25 cellular contexts compared by ENCODE assay signal in the genomic region with DNA sequence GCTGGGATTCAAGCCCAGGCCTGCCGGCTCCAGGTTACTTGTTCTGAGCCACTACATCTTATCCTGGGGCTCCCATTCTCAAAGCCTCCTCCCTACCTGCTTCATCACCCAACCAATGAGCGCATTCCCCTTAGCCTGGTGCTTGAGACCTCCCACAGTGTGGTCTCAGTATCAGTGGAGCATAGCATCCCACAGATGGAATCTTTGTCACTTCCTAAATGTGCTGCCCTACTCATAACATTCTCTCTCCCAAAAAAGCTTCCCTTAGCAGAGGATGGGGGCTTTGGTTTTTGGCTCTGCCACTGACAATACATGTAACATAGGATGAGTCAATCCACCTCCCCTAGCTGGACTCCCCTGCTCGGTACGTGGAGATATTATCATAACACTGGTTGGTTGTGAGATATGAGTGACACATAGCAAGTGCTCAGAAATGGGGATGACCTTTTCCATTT. TPM values are rescaled to one million over a fixed set of nuclear protein-coding genes. Genes with fewer than 3 reads are reported as not detected.
DNase-seq lines count a peak whose midpoint lies in the region; ATAC-seq and TF ChIP-seq lines count a peak whose summit lies in the region.
"Had no signal": no experiment of that assay in that cellular context is flagged by ENCODE, and none has a peak within 500 bp of the region (broad histone marks: within the 10 kb centered on the region; RNA-seq: fewer than 3 reads in every experiment).

No MANE protein-coding gene starts in this region.

- BruUV-seq in mammary epithelial cell (replicated peaks; lab: Mats Ljungman, UMichigan), result no TSS peak

- peak overlapping the region; percentile 51 for H3K4me2 ChIP-seq in mammary epithelial cell (ENCODE audit: insufficient read depth, low read depth, low read length)
- H3K4me2 ChIP-seq in osteoblast (ENCODE audit: insufficient read depth, low read length), result no peak overlapping the region
- H3K4me2 ChIP-seq: BLaER1 treated with 17β-estradiol and CSF1 and Interleukin-3, amounts not matched to agents 10 nM and 100 nM; KMS-11 had no signal

- no peaks in the 10 kb centered on the region for H3K36me3 Mint-ChIP-seq in activated CD8-positive, alpha-beta memory T cell treated with anti-CD3 and anti-CD28 coated beads, Interleukin-2, amount 10 ng/mL, durations not matched to agents 7 days and 5 days
- H3K36me3 Mint-ChIP-seq: memory B cell; stimulated activated naive B cell treated with anti-CD40 and anti-IgM and Interleukin-4, amounts not matched to agents 10 μg/mL and 1 μg/mL and 100 μg/mL, for 72 hours had no signal

- no peak overlapping the region for H3K4me3 Mint-ChIP-seq in activated CD8-positive, alpha-beta memory T cell treated with anti-CD3 and anti-CD28 coated beads, Interleukin-2, amount 10 ng/mL, durations not matched to agents 7 days and 5 days
- H3K4me3 Mint-ChIP-seq: activated B cell treated with CpG ODN at 0.5 μM for 24 hours; memory B cell; stimulated activated naive B cell treated with anti-CD40 and anti-IgM and Interleukin-4, amounts not matched to agents 10 μg/mL and 1 μg/mL and 100 μg/mL, for 72 hours; T-helper 2 cell treated with Interferon-gamma antibody and Interleukin-4, amounts not matched to agents 5 μg/mL and 100 μg/mL, for 36 hours had no signal

- H3K9ac ChIP-seq in mammary epithelial cell (ENCODE audit: insufficient read depth, low read length), result no peak overlapping the region
- H3K9ac ChIP-seq: BLaER1 treated with 17β-estradiol and CSF1 and Interleukin-3, amounts not matched to agents 10 nM and 100 nM; KMS-11 had no signal

- no peaks in the 10 kb centered on the region for H4K20me1 ChIP-seq in mammary epithelial cell (ENCODE audit: insufficient read depth, low read length)
- peaks cover 87% of the 10 kb centered on the region for H4K20me1 ChIP-seq in osteoblast (ENCODE audit: insufficient read depth, low read length)

- no peaks in the 10 kb centered on the region for H3K9me3 Mint-ChIP-seq in activated CD8-positive, alpha-beta memory T cell treated with anti-CD3 and anti-CD28 coated beads, Interleukin-2, amount 10 ng/mL, durations not matched to agents 7 days and 5 days (ENCODE audit: low read depth)
- H3K9me3 Mint-ChIP-seq: activated B cell treated with CpG ODN at 0.5 μM for 24 hours; memory B cell; stimulated activated naive B cell treated with anti-CD40 and anti-IgM and Interleukin-4, amounts not matched to agents 10 μg/mL and 1 μg/mL and 100 μg/mL, for 72 hours; T-helper 2 cell treated with Interferon-gamma antibody and Interleukin-4, amounts not matched to agents 5 μg/mL and 100 μg/mL, for 36 hours had no signal

- no peak overlapping the region for H3K27ac Mint-ChIP-seq in activated CD8-positive, alpha-beta memory T cell treated with anti-CD3 and anti-CD28 coated beads, Interleukin-2, amount 10 ng/mL, durations not matched to agents 7 days and 5 days
- H3K27ac Mint-ChIP-seq: activated B cell treated with CpG ODN at 0.5 μM for 24 hours; memory B cell; stimulated activated naive B cell treated with anti-CD40 and anti-IgM and Interleukin-4, amounts not matched to agents 10 μg/mL and 1 μg/mL and 100 μg/mL, for 72 hours; T-helper 2 cell treated with Interferon-gamma antibody and Interleukin-4, amounts not matched to agents 5 μg/mL and 100 μg/mL, for 36 hours had no signal

- H3K27me3 ChIP-seq in mammary epithelial cell (ENCODE audit: insufficient read depth, low read length), result no peaks in the 10 kb centered on the region
- no peaks in the 10 kb centered on the region for H3K27me3 ChIP-seq in osteoblast (ENCODE audit: insufficient read depth, low read length)
- no peaks in the 10 kb centered on the region for H3K27me3 ChIP-seq in WERI-Rb-1 (ENCODE audit: insufficient read depth, low read depth, severe bottlenecking)

- peaks cover 2% of the 10 kb centered on the region for H3K36me3 ChIP-seq in mammary epithelial cell (ENCODE audit: insufficient read depth, low read length)
- peaks cover 14% of the 10 kb centered on the region for H3K36me3 ChIP-seq in osteoblast (ENCODE audit: insufficient read depth, low read length)
- H3K36me3 ChIP-seq in WERI-Rb-1, result no peaks in the 10 kb centered on the region; the same call in none of the 2 replicates
- H3K36me3 ChIP-seq: BLaER1 treated with 17β-estradiol and CSF1 and Interleukin-3, amounts not matched to agents 10 nM and 100 nM had no signal

- H3K9me3 ChIP-seq in mammary epithelial cell (replicated peaks; ENCODE audit: insufficient read depth, low read length) (no peaks in the 10 kb centered on the region), osteoblast (ENCODE audit: low read depth, low read length) (no peaks in the 10 kb centered on the region), WERI-Rb-1 (ENCODE audit: severe bottlenecking) (no peaks in the 10 kb centered on the region)
- H3K9me3 ChIP-seq: BLaER1 treated with 17β-estradiol and CSF1 and Interleukin-3, amounts not matched to agents 10 nM and 100 nM had no signal

- CTCF ChIA-PET in mammary epithelial cell (lab: Charles Lee; ENCODE audit: low non-redundant PET), result no interaction called here
- CTCF ChIA-PET in activated CD8-positive, alpha-beta memory T cell treated with anti-CD3 and anti-CD28 coated beads, Interleukin-2, amount 10 ng/mL, durations not matched to agents 7 days and 5 days (lab: Charles Lee), result no interaction called here

- 61% methylated on average over 4 of the region's 4 CpGs for WGBS in mammary epithelial cell (ENCODE audit: low coverage, missing lambda C conversion rate)

- H3K4me3 ChIP-seq in mammary epithelial cell (replicated peaks in 1 of 3; ENCODE audit: insufficient read depth in 1 of 3, low read depth in 2 of 3, low read length in 3 of 3) (no peak overlapping the region), osteoblast (ENCODE audit: insufficient read depth, low read length) (no peak overlapping the region), WERI-Rb-1 (ENCODE audit: low read depth, low read length) (no peak overlapping the region)
- H3K4me3 ChIP-seq: BLaER1 treated with 17β-estradiol and CSF1 and Interleukin-3, amounts not matched to agents 10 nM and 100 nM had no signal

- H3K4me1 Mint-ChIP-seq in activated CD8-positive, alpha-beta memory T cell treated with anti-CD3 and anti-CD28 coated beads, Interleukin-2, amount 10 ng/mL, durations not matched to agents 7 days and 5 days, result no peaks in the 10 kb centered on the region
- H3K4me1 Mint-ChIP-seq: activated B cell treated with CpG ODN at 0.5 μM for 24 hours; memory B cell; stimulated activated naive B cell treated with anti-CD40 and anti-IgM and Interleukin-4, amounts not matched to agents 10 μg/mL and 1 μg/mL and 100 μg/mL, for 72 hours had no signal

- peak; percentile 51 for DNase-seq in EH (ENCODE audit: low read depth)
- peak; percentile 58 for DNase-seq in M059J (ENCODE audit: low read depth)
- no peak for DNase-seq in mammary epithelial cell
- DNase-seq in osteoblast (ENCODE audit: insufficient read length, low spot score, missing footprints), result no peak
- DNase-seq in WERI-Rb-1, result no peak
- DNase-seq in NCI-H1417 (lab: John Stamatoyannopoulos, UW), result no peak
- DNase-seq in activated CD8-positive, alpha-beta memory T cell treated with anti-CD3 and anti-CD28 coated beads, Interleukin-2, amount 10 ng/mL, durations not matched to agents 7 days and 5 days, result no peak
- DNase-seq: activated B cell treated with CpG ODN at 0.5 μM for 24 hours; activated CD8-positive, alpha-beta memory T cell treated with anti-CD3 and anti-CD28 coated beads, Interleukin-2, amount 50 U/mL, for 4 hours; activated naive CD4-positive, alpha-beta T cell treated with anti-CD3 and anti-CD28 coated beads, Interleukin-2, amount 50 U/mL, for 16 hours; caudate nucleus; dermis blood vessel endothelial cell; DND-41; MV-4-11; NCI-H187; NCI-H69; nucleus accumbens; retina; stimulated activated CD4-positive, alpha-beta T cell treated with anti-CD3 and anti-CD28 coated beads, Interleukin-4, amount 100 ng/mL, for 1 hour; stimulated activated naive B cell treated with anti-CD40 and anti-IgM and Interleukin-4, amounts not matched to agents 10 μg/mL and 1 μg/mL and 100 μg/mL, for 72 hours had no signal

- TF ChIP-seq CTCF in mammary epithelial cell (conservative IDR thresholded peaks at IDR 0.05 in 1 of 2, IDR thresholded peaks at IDR 0.05 in 1 of 2; ENCODE audit: extremely low read depth in 1 of 2, insufficient read depth in 1 of 2, low read depth in 1 of 2, low read length in 2 of 2) (no peak), osteoblast (IDR thresholded peaks at IDR 0.05; ENCODE audit: extremely low read depth, low read depth, low read length) (no peak), WERI-Rb-1 (IDR thresholded peaks at IDR 0.05; ENCODE audit: low read depth, low read length) (no peak)

- dilution Hi-C loops in mammary epithelial cell (cut with HindIII; ENCODE audit: low sequenced_read_pairs), result no loop called here

- H3K79me2 ChIP-seq in mammary epithelial cell (ENCODE audit: insufficient read depth, low read length) (peaks cover 98% of the 10 kb centered on the region), osteoblast (ENCODE audit: insufficient read depth, low read length) (peaks cover 100% of the 10 kb centered on the region)

- H3K27ac ChIP-seq in mammary epithelial cell (ENCODE audit: insufficient read depth, low read depth, low read length) (no peak overlapping the region), osteoblast (ENCODE audit: low read depth, low read length) (peak overlapping the region; percentile 23), WERI-Rb-1 (no peak overlapping the region)
- H3K27ac ChIP-seq: BLaER1 treated with 17β-estradiol and CSF1 and Interleukin-3, amounts not matched to agents 10 nM and 100 nM; KMS-11 had no signal

- in situ Hi-C loops in mammary epithelial cell (cut with MboI; ENCODE audit: low sequenced_read_pairs in 2 of 2), result no loop called here

- H3K4me1 ChIP-seq in mammary epithelial cell (ENCODE audit: insufficient read depth, low read length), result peaks cover 49% of the 10 kb centered on the region
- peaks cover 34% of the 10 kb centered on the region for H3K4me1 ChIP-seq in osteoblast (ENCODE audit: insufficient read depth, low read length)

- intact Hi-C loops in mammary epithelial cell (cut with micrococcal nuclease), result no loop called here

- H2AFZ ChIP-seq in mammary epithelial cell (ENCODE audit: low read depth, low read length) (no peak overlapping the region), osteoblast (ENCODE audit: low read length) (no peak overlapping the region)

- peaks cover 62% of the 10 kb centered on the region for H3K27me3 Mint-ChIP-seq in activated CD8-positive, alpha-beta memory T cell treated with anti-CD3 and anti-CD28 coated beads, Interleukin-2, amount 10 ng/mL, durations not matched to agents 7 days and 5 days

- ATAC-seq in GM18868 (IDR thresholded peaks at IDR 0.05; ENCODE audit: unreplicated experiment), result no peak
- no peak for ATAC-seq in activated CD8-positive, alpha-beta memory T cell treated with anti-CD3 and anti-CD28 coated beads, Interleukin-2, amount 10 ng/mL, durations not matched to agents 7 days and 5 days
- ATAC-seq: stimulated activated naive B cell treated with anti-CD40 and anti-IgM and Interleukin-4, amounts not matched to agents 10 μg/mL and 1 μg/mL and 100 μg/mL, for 72 hours had no signal

RNA-seq across cellular contexts. Expression of a gene that starts 28.8 kb away (rescaled TPM):
- total RNA-seq in M059J (2014; rRNA removed; shearing (Covaris generic)), result 53.6 and 83.2 TPM in 2 replicates
- total RNA-seq in mammary epithelial cell, result 100 to 1,000 TPM in 1 of 2 donors, 10 to 100 TPM in 1; 93.9 to 107 TPM
- polyA plus RNA-seq in mammary epithelial cell, result 21.3 TPM
- polyA minus RNA-seq in mammary epithelial cell, result 88.8 TPM
- total RNA-seq in osteoblast, result 166 and 176 TPM in 2 replicates
- total RNA-seq in activated CD8-positive, alpha-beta memory T cell treated with anti-CD3 and anti-CD28 coated beads, Interleukin-2, amount 10 ng/mL, durations not matched to agents 7 days and 5 days, result under 1 TPM; 0.18 to 0.26 TPM

Comparison
In these comparisons a context has a peak if more than half of its experiments do, and no peak if none do; other contexts are left out.
1. DNase-seq: peak in EH (single experiment) and M059J (single experiment); none in mammary epithelial cell (single experiment), osteoblast (single experiment), WERI-Rb-1 (single experiment), NCI-H1417 (0 of 3) and activated CD8-positive, alpha-beta memory T cell treated with anti-CD3 and anti-CD28 coated beads, Interleukin-2, amount 10 ng/mL, durations not matched to agents 7 days and 5 days (single experiment).
2. RNA of a gene that starts 28.8 kb away (total RNA-seq): 166 to 176 TPM in osteoblast, 93.9 to 107 TPM in mammary epithelial cell and 53.6 to 83.2 TPM in M059J; 0.18 to 0.26 TPM in activated CD8-positive, alpha-beta memory T cell treated with anti-CD3 and anti-CD28 coated beads, Interleukin-2, amount 10 ng/mL, durations not matched to agents 7 days and 5 days; every median in the first group is over 10 times any median in the second.